In genomic region chr7:84194484-84195260, GRCh38 we compare ENCODE assay signal across 1 cellular context.
A peak's percentile ranks its signal among the peaks of the same experiment; 100 is the strongest.
TF ChIP-seq lines count a peak whose summit lies in the region.

Gene SEMA3A, minus strand, starts transcription at chr7:84194789. Its CDS starts 203 bp downstream, at chr7:84194586.

TF ChIP-seq in HEK293, 187 proteins besides CTCF, POLR2A, EP300 and RAD21 (continued from another document):
- TF ChIP-seq KLF10 (tag by site-specific recombination; IDR thresholded peaks at IDR 0.05) (no peak), FEZF1 (tag by site-specific recombination; IDR thresholded peaks at IDR 0.05) (no peak; the same call in 1 of the 2 replicates), ZNF560 (tag by site-specific recombination; IDR thresholded peaks at IDR 0.05; ENCODE audit: borderline replicate concordance) (no peak), ZNF280D (tag by site-specific recombination; IDR thresholded peaks at IDR 0.05) (no peak), YY2 (tag by site-specific recombination; IDR thresholded peaks at IDR 0.05) (no peak), ZNF830 (tag by site-specific recombination; IDR thresholded peaks at IDR 0.05; ENCODE audit: low read depth) (no peak), GLI2 (tag by site-specific recombination; IDR thresholded peaks at IDR 0.05; ENCODE audit: borderline replicate concordance, low read depth) (no peak), GLIS1 (tag by site-specific recombination; IDR thresholded peaks at IDR 0.05) (no peak), IKZF3 (tag by site-specific recombination; IDR thresholded peaks at IDR 0.05) (peak; percentile 50), ZFP69B (tag by site-specific recombination; IDR thresholded peaks at IDR 0.05) (no peak), SCRT1 (tag by site-specific recombination; IDR thresholded peaks at IDR 0.05; ENCODE audit: borderline replicate concordance) (peak; percentile 89), PBX3 (CRISPR knock-in tag; IDR thresholded peaks at IDR 0.05) (no peak), ZNF202 (tag by site-specific recombination; IDR thresholded peaks at IDR 0.05; ENCODE audit: borderline replicate concordance) (no peak), KLF7 (tag by site-specific recombination; IDR thresholded peaks at IDR 0.05; ENCODE audit: borderline replicate concordance) (no peak), ZNF701 (tag by site-specific recombination; IDR thresholded peaks at IDR 0.05) (no peak), ZNF394 (tag by site-specific recombination; IDR thresholded peaks at IDR 0.05; ENCODE audit: borderline replicate concordance) (peak; percentile 32; the same call in 1 of the 2 replicates), PATZ1 (tag by site-specific recombination; IDR thresholded peaks at IDR 0.05) (no peak; the same call in 1 of the 2 replicates), PRDM1 (tag by site-specific recombination; IDR thresholded peaks at IDR 0.05) (peak; percentile 97), ZNF580 (tag by site-specific recombination; IDR thresholded peaks at IDR 0.05) (0 out of 2 replicates have a peak, but pooled peaks have one; percentile 29), ZNF311 (tag by site-specific recombination; IDR thresholded peaks at IDR 0.05; ENCODE audit: borderline replicate concordance) (no peak), ZNF335 (tag by site-specific recombination; conservative IDR thresholded peaks at IDR 0.05) (peak; percentile 74), KLF17 (tag by site-specific recombination; IDR thresholded peaks at IDR 0.05) (no peak), ZNF707 (tag by site-specific recombination; IDR thresholded peaks at IDR 0.05) (no peak), REST (tag by site-specific recombination; IDR thresholded peaks at IDR 0.05) (0 out of 2 replicates have a peak, but pooled peaks have one; percentile 31), ZNF223 (tag by site-specific recombination; IDR thresholded peaks at IDR 0.05) (no peak), ZNF561 (tag by site-specific recombination; IDR thresholded peaks at IDR 0.05; ENCODE audit: borderline replicate concordance) (peak; percentile 49; the same call in 1 of the 2 replicates), ZNF366 (tag by site-specific recombination; conservative IDR thresholded peaks at IDR 0.05) (peak; percentile 90), ZSCAN4 (tag by site-specific recombination; IDR thresholded peaks at IDR 0.05) (no peak), PRDM4 (tag by site-specific recombination; IDR thresholded peaks at IDR 0.05) (0 out of 2 replicates have a peak, but pooled peaks have one; percentile 11), ZSCAN5A (tag by site-specific recombination; IDR thresholded peaks at IDR 0.05) (no peak), ZSCAN30 (tag by site-specific recombination; IDR thresholded peaks at IDR 0.05) (peak; percentile 59; the same call in 1 of the 2 replicates), ZNF121 (tag by site-specific recombination; IDR thresholded peaks at IDR 0.05) (no peak), ZBTB20 (tag by site-specific recombination; IDR thresholded peaks at IDR 0.05) (0 out of 2 replicates have a peak, but pooled peaks have one; percentile 45), ZNF174 (tag by site-specific recombination; IDR thresholded peaks at IDR 0.05) (no peak)
TF ChIP-seq in HEK293: peak in this region for 33.
